20 cellular contexts compared by ENCODE assay signal in the genomic region with DNA sequence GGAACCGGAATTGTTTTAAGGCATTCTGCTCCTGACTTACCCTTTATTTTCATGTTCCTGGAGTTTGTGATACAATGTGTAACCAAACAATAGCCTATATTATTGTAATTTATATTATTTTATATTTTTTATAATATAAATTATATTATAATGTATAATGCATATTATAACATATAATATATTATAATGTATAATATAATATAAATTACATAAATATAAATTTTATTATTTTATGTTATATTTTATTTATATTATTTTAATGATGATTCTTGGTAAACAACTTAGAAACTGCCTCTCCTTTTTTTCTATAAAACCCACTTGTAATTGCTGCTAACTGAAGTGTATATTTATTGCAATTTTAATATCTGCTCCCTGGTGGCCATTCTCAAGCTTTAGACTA.
"Had no signal": no experiment of that assay in that cellular context is flagged by ENCODE, and none has a peak within 500 bp of the region (broad histone marks: within the 10 kb centered on the region; RNA-seq: fewer than 3 reads in every experiment).

No MANE protein-coding gene starts in this region.

- H3K9me3 ChIP-seq: SK-N-SH had no signal

- H3K9me2 ChIP-seq: SK-N-SH had no signal

- DNase-seq: Karpas-422, KG1, MG63, MV-4-11, NCI-H1048, NCI-H1105, NCI-H1417, NCI-H1436 treated with DMSO at 0.1 percent for 48 hours, NCI-H1694, NCI-H187 treated with DMSO at 0.1 percent for 48 hours, NCI-H2029 treated with DMSO at 0.1 percent for 48 hours, NCI-H2171 treated with DMSO at 0.1 percent for 48 hours, NCI-H2227 treated with DMSO at 0.1 percent for 48 hours, NCI-H510A, NCI-H524 treated with DMSO at 0.1 percent for 48 hours, NCI-H774, SHP77, SK-N-SH had no signal

- FAIRE-seq: HepG2 had no signal

- H3K4me2 ChIP-seq: SK-N-SH had no signal

- H3K27me3 ChIP-seq: MG63 had no signal

- ATAC-seq: HepG2 had no signal

- H3K4me3 ChIP-seq: MG63 had no signal

- H3K27ac ChIP-seq: RWPE1 had no signal

- H3K9ac ChIP-seq: SK-N-SH had no signal
